Comparison of ENCODE assay signal across 1 cellular context in the genomic region with DNA sequence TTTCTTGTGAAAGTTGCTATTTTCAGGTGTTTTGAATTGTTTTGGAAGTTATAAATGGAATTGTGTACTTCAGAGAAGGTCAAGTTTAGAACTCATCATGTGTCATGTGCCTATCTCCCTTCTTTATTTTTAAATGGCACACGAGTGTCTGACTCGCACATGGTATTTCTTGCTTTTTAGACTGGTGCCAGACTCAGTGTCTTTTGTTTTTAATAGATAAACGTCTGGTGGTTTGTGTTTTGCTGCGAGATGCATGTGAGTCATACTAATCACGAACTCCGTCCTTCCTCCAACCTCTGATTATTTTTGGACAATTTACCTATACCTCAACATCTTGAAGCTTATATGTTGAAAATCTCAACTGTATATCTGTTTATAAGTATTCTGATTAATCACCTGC.
A peak's percentile ranks its signal among the peaks of the same experiment; 100 is the strongest.
TF ChIP-seq lines count a peak whose summit lies in the region.

No MANE protein-coding gene starts in this region.

TF ChIP-seq in IMR-90, 13 proteins besides CTCF, POLR2A, EP300 and RAD21 (continued from another document):
- TF ChIP-seq MXI1 (IDR thresholded peaks at IDR 0.05; ENCODE audit: borderline replicate concordance, low read depth, low read length), result no peak
- TF ChIP-seq FOS (IDR thresholded peaks at IDR 0.05; ENCODE audit: low read depth, low read length), result peak; percentile 45; the same call in 1 of the 2 replicates
- peak; percentile 87 for TF ChIP-seq BHLHE40 (IDR thresholded peaks at IDR 0.05; ENCODE audit: low read depth, low read length)
- TF ChIP-seq, protein P1, sequence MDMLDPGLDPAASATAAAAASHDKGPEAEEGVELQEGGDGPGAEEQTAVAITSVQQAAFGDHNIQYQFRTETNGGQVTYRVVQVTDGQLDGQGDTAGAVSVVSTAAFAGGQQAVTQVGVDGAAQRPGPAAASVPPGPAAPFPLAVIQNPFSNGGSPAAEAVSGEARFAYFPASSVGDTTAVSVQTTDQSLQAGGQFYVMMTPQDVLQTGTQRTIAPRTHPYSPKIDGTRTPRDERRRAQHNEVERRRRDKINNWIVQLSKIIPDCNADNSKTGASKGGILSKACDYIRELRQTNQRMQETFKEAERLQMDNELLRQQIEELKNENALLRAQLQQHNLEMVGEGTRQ (IDR thresholded peaks at IDR 0.05; ENCODE audit: low read depth, low read length), result peak; percentile 49; the same call in 1 of the 2 replicates
- TF ChIP-seq MAFK (IDR thresholded peaks at IDR 0.05; ENCODE audit: low read depth, low read length), result no peak
